In the genomic region with DNA sequence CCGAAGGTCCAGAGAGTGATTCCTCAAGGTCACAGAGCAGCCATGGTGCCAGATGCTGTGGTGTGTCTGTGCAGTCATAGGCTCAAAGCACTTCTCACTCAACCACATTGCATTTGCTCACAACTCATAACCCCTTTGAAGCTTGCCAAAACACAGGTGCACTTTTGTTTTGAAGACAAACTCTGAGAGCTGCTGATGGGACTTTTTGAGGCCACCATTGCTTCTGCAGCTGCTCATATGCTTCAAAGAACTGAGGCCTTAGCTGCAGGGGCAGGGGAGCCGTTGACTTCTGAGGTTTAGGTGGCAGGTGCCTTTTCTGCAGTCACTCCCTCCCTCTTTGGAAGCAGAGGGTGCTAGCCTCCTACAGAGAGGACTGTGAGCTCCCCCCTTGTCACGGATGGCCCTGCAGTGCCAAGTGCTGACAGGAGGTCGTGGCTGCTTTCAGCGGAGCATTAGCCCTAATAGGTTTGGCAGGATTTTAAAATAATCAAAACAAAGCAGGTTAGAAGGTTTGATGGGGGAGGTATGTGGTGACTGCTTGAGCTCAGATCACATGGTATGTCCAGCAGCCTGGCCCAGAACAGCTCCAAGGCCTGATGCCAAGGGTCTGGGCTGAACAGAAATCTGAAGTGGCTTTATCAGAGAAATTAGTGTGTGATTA, we compare ENCODE assay signal across 8 cellular contexts.
DNase-seq lines count a peak whose midpoint lies in the region; ATAC-seq and TF ChIP-seq lines count a peak whose summit lies in the region.

No MANE protein-coding gene starts in this region.

- DNase-seq in Right ventricle myocardium inferior (ENCODE audit: missing footprints), result peak; percentile 65
- DNase-seq in right atrium auricular region (ENCODE audit: low spot score), result no peak
- no peak for DNase-seq in T-helper 2 cell treated with Interferon-gamma antibody and Interleukin-4, amounts not matched to agents 5 μg/mL and 100 μg/mL, for 36 hours (ENCODE audit: low spot score)
- peak; percentile 47 for DNase-seq in effector CD4-positive, alpha-beta T cell
- DNase-seq in NCI-H1930 (lab: John Stamatoyannopoulos, UW), result no peak
- no peak for DNase-seq in NCI-H2029 treated with DMSO at 0.1 percent for 48 hours (lab: John Stamatoyannopoulos, UW)

- H3K36me3 Mint-ChIP-seq in T-helper 2 cell treated with Interferon-gamma antibody and Interleukin-4, amounts not matched to agents 5 μg/mL and 100 μg/mL, for 36 hours (ENCODE audit: low read depth), result peaks cover 1% of the 10 kb centered on the region

- no peaks in the 10 kb centered on the region for H3K9me3 Mint-ChIP-seq in T-helper 2 cell treated with Interferon-gamma antibody and Interleukin-4, amounts not matched to agents 5 μg/mL and 100 μg/mL, for 36 hours

- H3K9me3 ChIP-seq in right atrium auricular region (peaks cover 0 to 5% of the 10 kb centered on the region in 2 donors), thymus (ENCODE audit: control insufficient read depth) (no peaks in the 10 kb centered on the region)

- intact Hi-C loops in Right ventricle myocardium inferior (cut with DNase I), result loop anchor here (5.0 kb wide), 1 partner anchor 80 kb away; no protein-coding TSS in a partner anchor

- H3K27me3 Mint-ChIP-seq in T-helper 2 cell treated with Interferon-gamma antibody and Interleukin-4, amounts not matched to agents 5 μg/mL and 100 μg/mL, for 36 hours (ENCODE audit: low read depth), result no peaks in the 10 kb centered on the region

- H3K4me3 ChIP-seq in right atrium auricular region (no peak overlapping the region), thymus (ENCODE audit: low read length) (peak overlapping the region; percentile 22)

- peak; percentile 93 for ATAC-seq in Right ventricle myocardium inferior
- no peak for ATAC-seq in GM18870 (IDR thresholded peaks at IDR 0.05; ENCODE audit: unreplicated experiment)

- WGBS in thymus, result 5% methylated on average over 5 of the region's 5 CpGs

- H3K4me1 ChIP-seq in right atrium auricular region, result peaks cover 0 to 5% of the 10 kb centered on the region in 2 donors
- H3K4me1 ChIP-seq in thymus (ENCODE audit: control insufficient read depth, insufficient read depth, low read length), result peaks cover 38% of the 10 kb centered on the region

- H3K4me3 Mint-ChIP-seq in T-helper 2 cell treated with Interferon-gamma antibody and Interleukin-4, amounts not matched to agents 5 μg/mL and 100 μg/mL, for 36 hours, result peak overlapping the region; percentile 61

- no peaks in the 10 kb centered on the region for H3K27me3 ChIP-seq in right atrium auricular region
- H3K27me3 ChIP-seq in thymus (ENCODE audit: control insufficient read depth, insufficient read depth), result no peaks in the 10 kb centered on the region

- H3K27ac ChIP-seq in right atrium auricular region (no peak overlapping the region), thymus (ENCODE audit: low read depth) (peak overlapping the region; percentile 92)

- H3K36me3 ChIP-seq in right atrium auricular region, result no peaks in the 10 kb centered on the region
- H3K36me3 ChIP-seq in thymus (ENCODE audit: control insufficient read depth, insufficient read depth), result no peaks in the 10 kb centered on the region

- peaks cover 5% of the 10 kb centered on the region for H3K4me1 Mint-ChIP-seq in T-helper 2 cell treated with Interferon-gamma antibody and Interleukin-4, amounts not matched to agents 5 μg/mL and 100 μg/mL, for 36 hours (ENCODE audit: low read depth)

- TF ChIP-seq CTCF in right atrium auricular region (IDR thresholded peaks at IDR 0.05), result no peak

- H3K27ac Mint-ChIP-seq in T-helper 2 cell treated with Interferon-gamma antibody and Interleukin-4, amounts not matched to agents 5 μg/mL and 100 μg/mL, for 36 hours, result peak overlapping the region; percentile 72

Comparison
In these comparisons a context has a peak if more than half of its experiments do, and no peak if none do; other contexts are left out.
1. DNase-seq: peak in Right ventricle myocardium inferior (single experiment) and effector CD4-positive, alpha-beta T cell (single experiment); none in right atrium auricular region (single experiment), T-helper 2 cell treated with Interferon-gamma antibody and Interleukin-4, amounts not matched to agents 5 μg/mL and 100 μg/mL, for 36 hours (single experiment), NCI-H1930 (0 of 2) and NCI-H2029 treated with DMSO at 0.1 percent for 48 hours (single experiment).